In the genomic region with DNA sequence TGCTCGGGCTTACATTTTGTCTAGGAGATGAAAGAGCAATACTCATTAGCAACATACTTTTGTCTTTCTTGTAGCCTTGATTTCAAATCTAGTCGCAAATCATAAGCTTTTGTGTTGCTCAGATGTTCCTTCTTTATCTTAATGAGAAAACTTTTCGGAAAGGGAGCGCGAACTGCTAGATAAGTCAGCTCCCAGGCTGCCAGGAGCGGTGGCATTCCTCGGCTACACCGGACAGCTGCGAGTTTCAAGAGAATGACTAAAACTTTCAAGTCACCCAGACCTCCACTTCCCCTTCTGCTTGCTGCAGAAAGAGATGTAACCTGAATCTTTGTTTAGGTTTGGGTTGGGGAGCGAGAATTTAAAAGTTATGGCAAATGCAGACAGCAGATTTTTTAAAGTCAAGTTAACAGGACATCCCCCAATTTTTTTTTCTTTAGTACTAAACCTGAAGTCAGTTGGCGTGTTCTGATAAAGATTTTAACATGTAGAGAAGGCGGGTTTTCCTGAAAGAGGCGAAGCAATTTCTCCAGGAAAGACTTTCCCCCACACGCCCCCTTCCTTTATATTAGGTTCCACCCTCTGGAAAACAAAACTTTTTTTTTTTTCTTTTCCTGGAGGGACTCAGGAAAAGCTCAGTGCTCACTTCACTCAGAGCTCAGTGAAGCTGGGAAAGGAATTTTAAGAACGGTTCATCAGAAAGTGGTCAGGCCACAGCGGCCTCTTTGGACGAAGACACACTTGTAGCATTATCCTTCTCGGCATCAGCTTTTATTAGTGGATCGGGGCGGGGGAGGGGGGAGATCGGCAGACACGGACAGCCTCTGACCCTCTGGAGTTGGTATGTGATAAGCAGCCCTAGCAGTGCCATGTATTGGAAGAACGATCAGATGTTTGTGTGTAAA, we compare ENCODE assay signal across 1 cellular context.
TF ChIP-seq lines count a peak whose summit lies in the region.

A gene (plus strand): TSS at position 635 of the 902 bp plus-strand sequence. CDS start 2,227 bp downstream, outside the sequence.

TF ChIP-seq in WTC11, 78 proteins besides CTCF, POLR2A, EP300 and RAD21 (continued from another document):
- TF ChIP-seq, protein P1, sequence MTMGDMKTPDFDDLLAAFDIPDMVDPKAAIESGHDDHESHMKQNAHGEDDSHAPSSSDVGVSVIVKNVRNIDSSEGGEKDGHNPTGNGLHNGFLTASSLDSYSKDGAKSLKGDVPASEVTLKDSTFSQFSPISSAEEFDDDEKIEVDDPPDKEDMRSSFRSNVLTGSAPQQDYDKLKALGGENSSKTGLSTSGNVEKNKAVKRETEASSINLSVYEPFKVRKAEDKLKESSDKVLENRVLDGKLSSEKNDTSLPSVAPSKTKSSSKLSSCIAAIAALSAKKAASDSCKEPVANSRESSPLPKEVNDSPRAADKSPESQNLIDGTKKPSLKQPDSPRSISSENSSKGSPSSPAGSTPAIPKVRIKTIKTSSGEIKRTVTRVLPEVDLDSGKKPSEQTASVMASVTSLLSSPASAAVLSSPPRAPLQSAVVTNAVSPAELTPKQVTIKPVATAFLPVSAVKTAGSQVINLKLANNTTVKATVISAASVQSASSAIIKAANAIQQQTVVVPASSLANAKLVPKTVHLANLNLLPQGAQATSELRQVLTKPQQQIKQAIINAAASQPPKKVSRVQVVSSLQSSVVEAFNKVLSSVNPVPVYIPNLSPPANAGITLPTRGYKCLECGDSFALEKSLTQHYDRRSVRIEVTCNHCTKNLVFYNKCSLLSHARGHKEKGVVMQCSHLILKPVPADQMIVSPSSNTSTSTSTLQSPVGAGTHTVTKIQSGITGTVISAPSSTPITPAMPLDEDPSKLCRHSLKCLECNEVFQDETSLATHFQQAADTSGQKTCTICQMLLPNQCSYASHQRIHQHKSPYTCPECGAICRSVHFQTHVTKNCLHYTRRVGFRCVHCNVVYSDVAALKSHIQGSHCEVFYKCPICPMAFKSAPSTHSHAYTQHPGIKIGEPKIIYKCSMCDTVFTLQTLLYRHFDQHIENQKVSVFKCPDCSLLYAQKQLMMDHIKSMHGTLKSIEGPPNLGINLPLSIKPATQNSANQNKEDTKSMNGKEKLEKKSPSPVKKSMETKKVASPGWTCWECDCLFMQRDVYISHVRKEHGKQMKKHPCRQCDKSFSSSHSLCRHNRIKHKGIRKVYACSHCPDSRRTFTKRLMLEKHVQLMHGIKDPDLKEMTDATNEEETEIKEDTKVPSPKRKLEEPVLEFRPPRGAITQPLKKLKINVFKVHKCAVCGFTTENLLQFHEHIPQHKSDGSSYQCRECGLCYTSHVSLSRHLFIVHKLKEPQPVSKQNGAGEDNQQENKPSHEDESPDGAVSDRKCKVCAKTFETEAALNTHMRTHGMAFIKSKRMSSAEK (CRISPR knock-in tag; IDR thresholded peaks at IDR 0.05; ENCODE audit: borderline replicate concordance), result no peak
